In the genomic region with DNA sequence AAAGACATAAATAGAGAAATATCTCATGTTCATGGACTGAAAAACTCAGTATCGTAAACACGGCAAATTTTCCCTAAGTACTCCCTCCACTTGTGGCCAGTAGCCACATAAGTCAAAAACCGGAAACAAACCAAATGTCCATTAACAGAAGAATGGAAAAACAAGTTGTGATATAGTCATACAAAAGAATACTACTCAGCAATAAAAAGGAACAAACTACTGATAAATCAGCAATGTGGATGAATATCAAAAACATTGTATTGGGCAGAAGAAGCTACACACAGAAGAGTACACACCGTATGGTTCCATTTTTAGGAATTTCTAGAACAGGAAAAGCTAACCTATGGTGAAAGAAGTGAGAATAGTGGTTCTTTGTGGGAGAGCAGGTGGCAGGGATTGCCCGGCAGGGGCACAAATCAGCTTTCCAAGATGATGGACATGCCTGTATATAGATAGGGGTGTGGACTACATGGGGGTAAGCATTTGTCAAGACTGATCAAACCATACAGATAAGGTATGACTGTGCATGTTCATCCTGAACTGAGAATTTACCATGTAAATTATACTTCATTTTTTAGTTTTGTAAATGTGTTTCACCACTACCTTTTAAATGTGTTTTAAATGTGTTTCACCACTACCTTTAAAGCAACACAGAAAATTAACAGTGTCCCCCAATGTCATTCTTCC, we compare ENCODE assay signal across 2 cellular contexts.
A peak's percentile ranks its signal among the peaks of the same experiment; 100 is the strongest.
TF ChIP-seq lines count a peak whose summit lies in the region.

No MANE protein-coding gene starts in this region.

TF ChIP-seq in HepG2, 621 proteins besides CTCF, POLR2A, EP300 and RAD21:
- TF ChIP-seq ZBTB38 (CRISPR knock-in tag; IDR thresholded peaks at IDR 0.05) = no peak
- TF ChIP-seq ZSCAN21 (CRISPR knock-in tag; IDR thresholded peaks at IDR 0.05; ENCODE audit: borderline replicate concordance) = no peak
- TF ChIP-seq, protein P1, sequence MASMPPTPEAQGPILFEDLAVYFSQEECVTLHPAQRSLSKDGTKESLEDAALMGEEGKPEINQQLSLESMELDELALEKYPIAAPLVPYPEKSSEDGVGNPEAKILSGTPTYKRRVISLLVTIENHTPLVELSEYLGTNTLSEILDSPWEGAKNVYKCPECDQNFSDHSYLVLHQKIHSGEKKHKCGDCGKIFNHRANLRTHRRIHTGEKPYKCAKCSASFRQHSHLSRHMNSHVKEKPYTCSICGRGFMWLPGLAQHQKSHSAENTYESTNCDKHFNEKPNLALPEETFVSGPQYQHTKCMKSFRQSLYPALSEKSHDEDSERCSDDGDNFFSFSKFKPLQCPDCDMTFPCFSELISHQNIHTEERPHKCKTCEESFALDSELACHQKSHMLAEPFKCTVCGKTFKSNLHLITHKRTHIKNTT (CRISPR knock-in tag; IDR thresholded peaks at IDR 0.05) = no peak
- TF ChIP-seq MAFK (conservative IDR thresholded peaks at IDR 0.05 in 1 of 2, IDR thresholded peaks at IDR 0.05 in 1 of 2; ENCODE audit: low read length in 2 of 2) = peak; percentile 42 to 70; a peak in 3 of 4 replicates
- no peak for TF ChIP-seq ZNF337 (CRISPR knock-in tag; IDR thresholded peaks at IDR 0.05; ENCODE audit: borderline replicate concordance, low read depth)
- peak; percentile 45; the same call in 1 of the 2 replicates for TF ChIP-seq MAFF (IDR thresholded peaks at IDR 0.05; ENCODE audit: low read depth, low read length)
- no peak for TF ChIP-seq ZNF792 (CRISPR knock-in tag; IDR thresholded peaks at IDR 0.05)
- no peak for TF ChIP-seq ZNF235 (CRISPR knock-in tag; IDR thresholded peaks at IDR 0.05; ENCODE audit: borderline replicate concordance)
- TF ChIP-seq ZNF468 (CRISPR knock-in tag; IDR thresholded peaks at IDR 0.05) = no peak
- no peak for TF ChIP-seq ZSCAN20 (CRISPR knock-in tag; IDR thresholded peaks at IDR 0.05; ENCODE audit: borderline replicate concordance)
- TF ChIP-seq SAP130 (CRISPR knock-in tag; IDR thresholded peaks at IDR 0.05; ENCODE audit: low read depth) = no peak
- no peak for TF ChIP-seq ZNF33A (CRISPR knock-in tag; IDR thresholded peaks at IDR 0.05; ENCODE audit: borderline replicate concordance)
- no peak for TF ChIP-seq ZNF776 (CRISPR knock-in tag; IDR thresholded peaks at IDR 0.05)

TF ChIP-seq in K562, 482 proteins besides CTCF, POLR2A, EP300 and RAD21 (continued from another document):
- TF ChIP-seq ZNF133 (CRISPR knock-in tag; IDR thresholded peaks at IDR 0.05) (no peak), NR2C2 (CRISPR knock-in tag; IDR thresholded peaks at IDR 0.05) (no peak), NR2C2 (tag; IDR thresholded peaks at IDR 0.05) (no peak), ZNF316 (IDR thresholded peaks at IDR 0.05) (peak; percentile 51), RBM14 (IDR thresholded peaks at IDR 0.05; ENCODE audit: borderline replicate concordance, insufficient read depth, low read depth, low read length) (no peak), CC2D1A (IDR thresholded peaks at IDR 0.05) (no peak), HDAC2 (IDR thresholded peaks at IDR 0.05) (no peak), DNMT1 (IDR thresholded peaks at IDR 0.05) (no peak), RFX1 (IDR thresholded peaks at IDR 0.05) (no peak), ZC3H8 (IDR thresholded peaks at IDR 0.05) (no peak), SREBF2 (CRISPR knock-in tag; IDR thresholded peaks at IDR 0.05) (no peak), GABPB1 (CRISPR knock-in tag; IDR thresholded peaks at IDR 0.05) (no peak), NFE2 (IDR thresholded peaks at IDR 0.05; ENCODE audit: low read depth) (peak; percentile 54), XRCC4 (IDR thresholded peaks at IDR 0.05; ENCODE audit: extremely low read depth, insufficient read depth, insufficient read length) (no peak), CBFA2T3 (IDR thresholded peaks at IDR 0.05) (no peak), ETV1 (tag; conservative IDR thresholded peaks at IDR 0.05; ENCODE audit: low read depth) (no peak), KAT8 (IDR thresholded peaks at IDR 0.05; ENCODE audit: low read depth) (no peak), ZBTB7A (IDR thresholded peaks at IDR 0.05; ENCODE audit: borderline replicate concordance, control insufficient read depth, low read depth, low read length) (no peak), MTA1 (IDR thresholded peaks at IDR 0.05; ENCODE audit: borderline replicate concordance) (no peak), ATF7 (IDR thresholded peaks at IDR 0.05) (no peak), PCBP2 (IDR thresholded peaks at IDR 0.05; ENCODE audit: low read depth, low read length, poor library complexity, severe bottlenecking) (no peak), HMGN3 (IDR thresholded peaks at IDR 0.05; ENCODE audit: borderline replicate concordance, extremely low read depth, insufficient read length, low read depth, low read length) (no peak), KLF6 (CRISPR knock-in tag; IDR thresholded peaks at IDR 0.05; ENCODE audit: borderline replicate concordance) (no peak), MAFG (tag; conservative IDR thresholded peaks at IDR 0.05) (peak; percentile 19; the same call in 1 of the 2 replicates), ZNF347 (CRISPR knock-in tag; IDR thresholded peaks at IDR 0.05; ENCODE audit: low read depth) (no peak), ZNF668 (CRISPR knock-in tag; IDR thresholded peaks at IDR 0.05) (no peak)
- TF ChIP-seq, protein P2, sequence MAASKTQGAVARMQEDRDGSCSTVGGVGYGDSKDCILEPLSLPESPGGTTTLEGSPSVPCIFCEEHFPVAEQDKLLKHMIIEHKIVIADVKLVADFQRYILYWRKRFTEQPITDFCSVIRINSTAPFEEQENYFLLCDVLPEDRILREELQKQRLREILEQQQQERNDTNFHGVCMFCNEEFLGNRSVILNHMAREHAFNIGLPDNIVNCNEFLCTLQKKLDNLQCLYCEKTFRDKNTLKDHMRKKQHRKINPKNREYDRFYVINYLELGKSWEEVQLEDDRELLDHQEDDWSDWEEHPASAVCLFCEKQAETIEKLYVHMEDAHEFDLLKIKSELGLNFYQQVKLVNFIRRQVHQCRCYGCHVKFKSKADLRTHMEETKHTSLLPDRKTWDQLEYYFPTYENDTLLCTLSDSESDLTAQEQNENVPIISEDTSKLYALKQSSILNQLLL (CRISPR knock-in tag; IDR thresholded peaks at IDR 0.05; ENCODE audit: borderline replicate concordance) = no peak
- TF ChIP-seq, protein P3, sequence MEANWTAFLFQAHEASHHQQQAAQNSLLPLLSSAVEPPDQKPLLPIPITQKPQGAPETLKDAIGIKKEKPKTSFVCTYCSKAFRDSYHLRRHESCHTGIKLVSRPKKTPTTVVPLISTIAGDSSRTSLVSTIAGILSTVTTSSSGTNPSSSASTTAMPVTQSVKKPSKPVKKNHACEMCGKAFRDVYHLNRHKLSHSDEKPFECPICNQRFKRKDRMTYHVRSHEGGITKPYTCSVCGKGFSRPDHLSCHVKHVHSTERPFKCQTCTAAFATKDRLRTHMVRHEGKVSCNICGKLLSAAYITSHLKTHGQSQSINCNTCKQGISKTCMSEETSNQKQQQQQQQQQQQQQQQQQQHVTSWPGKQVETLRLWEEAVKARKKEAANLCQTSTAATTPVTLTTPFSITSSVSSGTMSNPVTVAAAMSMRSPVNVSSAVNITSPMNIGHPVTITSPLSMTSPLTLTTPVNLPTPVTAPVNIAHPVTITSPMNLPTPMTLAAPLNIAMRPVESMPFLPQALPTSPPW (CRISPR knock-in tag; IDR thresholded peaks at IDR 0.05) = no peak
- TF ChIP-seq, protein P4, sequence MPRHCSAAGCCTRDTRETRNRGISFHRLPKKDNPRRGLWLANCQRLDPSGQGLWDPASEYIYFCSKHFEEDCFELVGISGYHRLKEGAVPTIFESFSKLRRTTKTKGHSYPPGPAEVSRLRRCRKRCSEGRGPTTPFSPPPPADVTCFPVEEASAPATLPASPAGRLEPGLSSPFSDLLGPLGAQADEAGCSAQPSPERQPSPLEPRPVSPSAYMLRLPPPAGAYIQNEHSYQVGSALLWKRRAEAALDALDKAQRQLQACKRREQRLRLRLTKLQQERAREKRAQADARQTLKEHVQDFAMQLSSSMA (CRISPR knock-in tag; IDR thresholded peaks at IDR 0.05) = no peak
- TF ChIP-seq, protein P5, sequence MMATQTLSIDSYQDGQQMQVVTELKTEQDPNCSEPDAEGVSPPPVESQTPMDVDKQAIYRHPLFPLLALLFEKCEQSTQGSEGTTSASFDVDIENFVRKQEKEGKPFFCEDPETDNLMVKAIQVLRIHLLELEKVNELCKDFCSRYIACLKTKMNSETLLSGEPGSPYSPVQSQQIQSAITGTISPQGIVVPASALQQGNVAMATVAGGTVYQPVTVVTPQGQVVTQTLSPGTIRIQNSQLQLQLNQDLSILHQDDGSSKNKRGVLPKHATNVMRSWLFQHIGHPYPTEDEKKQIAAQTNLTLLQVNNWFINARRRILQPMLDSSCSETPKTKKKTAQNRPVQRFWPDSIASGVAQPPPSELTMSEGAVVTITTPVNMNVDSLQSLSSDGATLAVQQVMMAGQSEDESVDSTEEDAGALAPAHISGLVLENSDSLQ (IDR thresholded peaks at IDR 0.05) = peak; percentile 44
- TF ChIP-seq, protein P6, sequence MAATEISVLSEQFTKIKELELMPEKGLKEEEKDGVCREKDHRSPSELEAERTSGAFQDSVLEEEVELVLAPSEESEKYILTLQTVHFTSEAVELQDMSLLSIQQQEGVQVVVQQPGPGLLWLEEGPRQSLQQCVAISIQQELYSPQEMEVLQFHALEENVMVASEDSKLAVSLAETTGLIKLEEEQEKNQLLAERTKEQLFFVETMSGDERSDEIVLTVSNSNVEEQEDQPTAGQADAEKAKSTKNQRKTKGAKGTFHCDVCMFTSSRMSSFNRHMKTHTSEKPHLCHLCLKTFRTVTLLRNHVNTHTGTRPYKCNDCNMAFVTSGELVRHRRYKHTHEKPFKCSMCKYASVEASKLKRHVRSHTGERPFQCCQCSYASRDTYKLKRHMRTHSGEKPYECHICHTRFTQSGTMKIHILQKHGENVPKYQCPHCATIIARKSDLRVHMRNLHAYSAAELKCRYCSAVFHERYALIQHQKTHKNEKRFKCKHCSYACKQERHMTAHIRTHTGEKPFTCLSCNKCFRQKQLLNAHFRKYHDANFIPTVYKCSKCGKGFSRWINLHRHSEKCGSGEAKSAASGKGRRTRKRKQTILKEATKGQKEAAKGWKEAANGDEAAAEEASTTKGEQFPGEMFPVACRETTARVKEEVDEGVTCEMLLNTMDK (IDR thresholded peaks at IDR 0.05; ENCODE audit: borderline replicate concordance, insufficient read depth, low read depth, low read length, poor library complexity, severe bottlenecking) = no peak
- TF ChIP-seq, protein P7, sequence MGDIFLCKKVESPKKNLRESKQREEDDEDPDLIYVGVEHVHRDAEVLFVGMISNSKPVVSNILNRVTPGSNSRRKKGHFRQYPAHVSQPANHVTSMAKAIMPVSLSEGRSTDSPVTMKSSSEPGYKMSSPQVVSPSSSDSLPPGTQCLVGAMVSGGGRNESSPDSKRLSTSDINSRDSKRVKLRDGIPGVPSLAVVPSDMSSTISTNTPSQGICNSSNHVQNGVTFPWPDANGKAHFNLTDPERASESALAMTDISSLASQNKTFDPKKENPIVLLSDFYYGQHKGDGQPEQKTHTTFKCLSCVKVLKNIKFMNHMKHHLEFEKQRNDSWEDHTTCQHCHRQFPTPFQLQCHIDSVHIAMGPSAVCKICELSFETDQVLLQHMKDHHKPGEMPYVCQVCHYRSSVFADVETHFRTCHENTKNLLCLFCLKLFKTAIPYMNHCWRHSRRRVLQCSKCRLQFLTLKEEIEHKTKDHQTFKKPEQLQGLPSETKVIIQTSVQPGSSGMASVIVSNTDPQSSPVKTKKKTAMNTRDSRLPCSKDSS (IDR thresholded peaks at IDR 0.05; ENCODE audit: low read depth, partially characterized antibody) = no peak
- TF ChIP-seq, protein P8, sequence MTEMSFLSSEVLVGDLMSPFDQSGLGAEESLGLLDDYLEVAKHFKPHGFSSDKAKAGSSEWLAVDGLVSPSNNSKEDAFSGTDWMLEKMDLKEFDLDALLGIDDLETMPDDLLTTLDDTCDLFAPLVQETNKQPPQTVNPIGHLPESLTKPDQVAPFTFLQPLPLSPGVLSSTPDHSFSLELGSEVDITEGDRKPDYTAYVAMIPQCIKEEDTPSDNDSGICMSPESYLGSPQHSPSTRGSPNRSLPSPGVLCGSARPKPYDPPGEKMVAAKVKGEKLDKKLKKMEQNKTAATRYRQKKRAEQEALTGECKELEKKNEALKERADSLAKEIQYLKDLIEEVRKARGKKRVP (CRISPR knock-in tag; IDR thresholded peaks at IDR 0.05) = no peak
